Comparison of ENCODE assay signal across 20 cellular contexts in the genomic region with DNA sequence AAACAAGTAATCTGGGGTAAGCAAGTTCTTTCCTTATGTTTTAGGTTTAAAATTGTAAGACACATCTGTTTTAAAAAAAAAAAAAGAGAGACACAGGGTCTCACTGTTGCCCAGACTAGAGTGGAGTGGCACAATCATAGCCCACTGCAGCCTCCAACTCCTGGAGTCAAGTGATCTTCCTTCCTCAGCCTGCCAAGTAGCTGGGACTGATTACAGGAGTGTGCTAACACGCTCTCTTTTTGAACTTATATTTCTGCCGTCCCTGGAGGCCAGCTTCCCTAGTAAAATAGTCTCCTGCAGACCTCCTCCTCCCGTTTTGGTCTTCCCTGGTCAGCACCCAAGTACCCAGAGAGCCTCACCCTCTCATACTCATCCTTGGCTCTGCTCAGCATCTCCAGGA. TPM values are rescaled to one million over a fixed set of nuclear protein-coding genes. Genes with fewer than 3 reads are reported as not detected.
DNase-seq lines count a peak whose midpoint lies in the region; ATAC-seq and TF ChIP-seq lines count a peak whose summit lies in the region.
"Had no signal": no experiment of that assay in that cellular context is flagged by ENCODE, and none has a peak within 500 bp of the region (broad histone marks: within the 10 kb centered on the region; RNA-seq: fewer than 3 reads in every experiment).

No MANE protein-coding gene starts in this region.

- H3K4me3 Mint-ChIP-seq in chondrocyte (ENCODE audit: unreplicated experiment), result no peak overlapping the region
- H3K4me3 Mint-ChIP-seq: CD8-positive, alpha-beta memory T cell; GM23338 had no signal

- DNase-seq in cardiac muscle cell (ENCODE audit: low read depth in 1 of 2, low spot score in 1 of 2), result no peak
- DNase-seq in right atrium auricular region (ENCODE audit: low spot score), result no peak
- DNase-seq in chondrocyte (ENCODE audit: low spot score), result no peak
- DNase-seq in left ventricle myocardium inferior, result no peak
- DNase-seq in thoracic aorta (ENCODE audit: low spot score), result no peak
- DNase-seq in esophagus squamous epithelium (lab: John Stamatoyannopoulos, UW), result no peak
- no peak for DNase-seq in NCI-H187 treated with DMSO at 0.1 percent for 48 hours (lab: John Stamatoyannopoulos, UW)
- DNase-seq in HPDE6-E6E7 (ENCODE audit: extremely low spot score), result no peak
- DNase-seq: CD8-positive, alpha-beta memory T cell; DMS79; KBM-7; NCI-H1105 treated with DMSO at 0.1 percent for 48 hours; NCI-H1694; NCI-H524; NCI-H82; OCI-M1; SHP77 treated with DMSO at 0.1 percent for 48 hours had no signal

- H3K27me3 ChIP-seq in cardiac muscle cell (no peaks in the 10 kb centered on the region), right atrium auricular region (no peaks in the 10 kb centered on the region), left ventricle myocardium inferior (ENCODE audit: low read depth) (no peaks in the 10 kb centered on the region), thoracic aorta (replicated peaks; ENCODE audit: insufficient read depth) (no peaks in the 10 kb centered on the region), esophagus squamous epithelium (no peaks in the 10 kb centered on the region)
- H3K27me3 ChIP-seq: BLaER1 had no signal

- no peak overlapping the region for H3K4me3 ChIP-seq in cardiac muscle cell
- H3K4me3 ChIP-seq in right atrium auricular region, result no peak overlapping the region
- no peak overlapping the region for H3K4me3 ChIP-seq in left ventricle myocardium inferior
- no peak overlapping the region for H3K4me3 ChIP-seq in thoracic aorta
- H3K4me3 ChIP-seq in esophagus squamous epithelium, result no peak overlapping the region
- H3K4me3 ChIP-seq: BLaER1, GM23338 had no signal

- no peaks in the 10 kb centered on the region for H3K9me3 ChIP-seq in cardiac muscle cell (ENCODE audit: low read depth)
- H3K9me3 ChIP-seq in right atrium auricular region, result no peaks in the 10 kb centered on the region
- H3K9me3 ChIP-seq in left ventricle myocardium inferior (replicated peaks), result no peaks in the 10 kb centered on the region
- no peaks in the 10 kb centered on the region for H3K9me3 ChIP-seq in thoracic aorta
- no peaks in the 10 kb centered on the region for H3K9me3 ChIP-seq in esophagus squamous epithelium
- H3K9me3 ChIP-seq: BLaER1 had no signal

- no peak for TF ChIP-seq POLR2A in esophagus squamous epithelium (IDR thresholded peaks at IDR 0.05)

- peaks cover 25% of the 10 kb centered on the region for H3K36me3 Mint-ChIP-seq in chondrocyte (ENCODE audit: low read depth)

- no peak for ATAC-seq in thoracic aorta (ENCODE audit: insufficient number of reproducible peaks, low FRiP score, low read depth)
- ATAC-seq: GM23338, HepG2 had no signal

- H3K36me3 ChIP-seq in cardiac muscle cell (peaks cover 54% of the 10 kb centered on the region), right atrium auricular region (peaks cover 39% of the 10 kb centered on the region), left ventricle myocardium inferior (peaks cover 53% of the 10 kb centered on the region), thoracic aorta (peaks cover 35% of the 10 kb centered on the region), esophagus squamous epithelium (peaks cover 0 to 77% (median 21%) of the 10 kb centered on the region in 3 donors)

- intact Hi-C loops in left ventricle myocardium inferior (cut with micrococcal nuclease) (no loop called here), esophagus squamous epithelium (cut with DNase I) (no loop called here)

- WGBS in esophagus squamous epithelium, 2 donors, result 81 to 91% methylated on average over 3 of the region's 3 CpGs

- peak overlapping the region; percentile 36 for H3K27ac Mint-ChIP-seq in chondrocyte (ENCODE audit: unreplicated experiment)
- H3K27ac Mint-ChIP-seq: GM23338 had no signal

- H3K27ac ChIP-seq in cardiac muscle cell (peak overlapping the region; percentile 56), right atrium auricular region (no peak overlapping the region), left ventricle myocardium inferior (replicated peaks) (peak overlapping the region; percentile 23), thoracic aorta (peak overlapping the region; percentile 4 to 60), esophagus squamous epithelium (no peak overlapping the region)
- H3K27ac ChIP-seq: BLaER1 had no signal

- TF ChIP-seq CTCF in cardiac muscle cell (IDR thresholded peaks at IDR 0.05; ENCODE audit: low read depth, low read length) (no peak), right atrium auricular region (IDR thresholded peaks at IDR 0.05) (no peak), chondrocyte (IDR thresholded peaks at IDR 0.05) (no peak), left ventricle myocardium inferior (IDR thresholded peaks at IDR 0.05; ENCODE audit: borderline replicate concordance) (no peak), thoracic aorta (IDR thresholded peaks at IDR 0.05) (no peak), esophagus squamous epithelium (IDR thresholded peaks at IDR 0.05) (no peak)

- H3K4me1 Mint-ChIP-seq in chondrocyte (ENCODE audit: low read depth), result peaks cover 9% of the 10 kb centered on the region
- H3K4me1 Mint-ChIP-seq: GM23338 had no signal

- H3K27me3 Mint-ChIP-seq in chondrocyte (ENCODE audit: low read depth), result no peaks in the 10 kb centered on the region
- H3K27me3 Mint-ChIP-seq: CD8-positive, alpha-beta memory T cell had no signal

- H3K9me3 Mint-ChIP-seq in chondrocyte (ENCODE audit: low read depth), result no peaks in the 10 kb centered on the region
- H3K9me3 Mint-ChIP-seq: CD8-positive, alpha-beta memory T cell; GM23338 had no signal

- no peaks in the 10 kb centered on the region for H3K4me1 ChIP-seq in cardiac muscle cell (ENCODE audit: low read depth)
- peaks cover 0 to 6% of the 10 kb centered on the region in 2 donors for H3K4me1 ChIP-seq in right atrium auricular region
- peaks cover 34% of the 10 kb centered on the region for H3K4me1 ChIP-seq in left ventricle myocardium inferior
- H3K4me1 ChIP-seq in thoracic aorta (ENCODE audit: control insufficient read depth in 1 of 2, low read depth in 2 of 2), result peaks cover 12 to 25% of the 10 kb centered on the region in 2 donors
- peaks cover 0 to 8% (median 2%) of the 10 kb centered on the region in 3 donors for H3K4me1 ChIP-seq in esophagus squamous epithelium
- H3K4me1 ChIP-seq: BLaER1 had no signal

RNA-seq across cellular contexts. Expression of a gene that starts 35.5 kb away (rescaled TPM):
- total RNA-seq in cardiac muscle cell (23.0 and 34.3 TPM in 2 replicates), right atrium auricular region (10 to 100 TPM; 17.8 to 18.8 TPM), chondrocyte (15.6 to 17.7 TPM (median 17.2 TPM) in 3 replicates), left ventricle myocardium inferior (17.3 TPM), thoracic aorta (10 to 100 TPM; 28.5 to 33.2 TPM), esophagus squamous epithelium (10 to 100 TPM; 12.7 to 17.4 (median 14.2) TPM)
- 67.0 and 107 TPM in 2 replicates for polyA plus RNA-seq in cardiac muscle cell

RNA-seq across cellular contexts. Expression of a gene that starts 56.1 kb away (rescaled TPM):
- total RNA-seq in cardiac muscle cell, result 112 and 119 TPM in 2 replicates
- 70.9 and 73.6 TPM in 2 replicates for polyA plus RNA-seq in cardiac muscle cell
- total RNA-seq in right atrium auricular region, result 10 to 100 TPM; 48.8 to 62.8 TPM
- total RNA-seq in chondrocyte, result 165 to 299 TPM (median 169 TPM) in 3 replicates
- 32.1 TPM for total RNA-seq in left ventricle myocardium inferior
- 100 to 1,000 TPM; 138 to 240 TPM for total RNA-seq in thoracic aorta
- total RNA-seq in esophagus squamous epithelium, result 100 to 1,000 TPM; 497 to 698 (median 627) TPM

Comparison
In these comparisons a context has a peak if more than half of its experiments do, and no peak if none do; other contexts are left out.
1. H3K27ac ChIP-seq: peak in cardiac muscle cell (single experiment), left ventricle myocardium inferior (single experiment) and thoracic aorta (2 of 2); none in right atrium auricular region (0 of 2) and esophagus squamous epithelium (0 of 4).